ENCODE assay signal across 20 cellular contexts in the genomic region with DNA sequence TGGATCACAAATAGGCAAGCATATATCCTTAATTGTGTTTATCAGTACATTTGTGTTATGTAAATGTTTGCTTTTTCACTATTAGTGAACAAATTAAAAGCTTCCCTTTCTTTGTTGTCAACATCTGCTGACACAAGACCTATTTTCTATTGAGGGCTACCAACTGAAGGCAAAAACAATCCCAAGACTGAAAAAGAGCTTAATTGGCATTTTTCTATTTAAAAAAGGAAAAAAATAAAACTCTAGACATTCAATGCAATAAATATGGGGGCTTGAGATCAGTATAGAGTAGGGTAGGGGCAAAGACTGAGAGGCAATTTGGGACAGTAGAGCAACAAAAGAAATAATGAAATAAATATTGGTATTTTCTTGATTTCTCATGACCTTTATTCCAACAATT. TPM values are rescaled to one million over a fixed set of nuclear protein-coding genes. Genes with fewer than 3 reads are reported as not detected.
DNase-seq lines count a peak whose midpoint lies in the region; ATAC-seq and TF ChIP-seq lines count a peak whose summit lies in the region.
"Had no signal": no experiment of that assay in that cellular context is flagged by ENCODE, and none has a peak within 500 bp of the region (broad histone marks: within the 10 kb centered on the region; RNA-seq: fewer than 3 reads in every experiment).

No MANE protein-coding gene starts in this region.

- H3K23ac ChIP-seq in IMR-90 (ENCODE audit: low read depth, low read length) (no peak overlapping the region), mesenchymal stem cell (ENCODE audit: low read length in 2 of 2) (no peak overlapping the region)

- POLR2A ChIA-PET in IMR-90 (lab: Charles Lee; ENCODE audit: unreplicated experiment): no interaction called here
- POLR2A ChIA-PET in naive thymus-derived CD8-positive, alpha-beta T cell (lab: Charles Lee): interaction anchor here (0.5 to 0.6 kb wide), 2 partner anchors 11 to 611 kb away, joined by 3 to 6 read pairs; no protein-coding TSS in a partner anchor

- H3K9me3 ChIP-seq in IMR-90 (ENCODE audit: control insufficient read depth, insufficient read depth, low read length) (no peaks in the 10 kb centered on the region), mesenchymal stem cell (ENCODE audit: control insufficient read depth, low read length) (no peaks in the 10 kb centered on the region)
- H3K9me3 ChIP-seq: BLaER1 treated with 17β-estradiol and CSF1 and Interleukin-3, amounts not matched to agents 10 nM and 100 nM had no signal

- H3K9ac ChIP-seq in IMR-90 (ENCODE audit: low read depth, low read length) (no peak overlapping the region), mesenchymal stem cell (ENCODE audit: low read length) (peak overlapping the region; percentile 83)
- H3K9ac ChIP-seq: BLaER1 treated with 17β-estradiol and CSF1 and Interleukin-3, amounts not matched to agents 10 nM and 100 nM had no signal

- H3K27me3 ChIP-seq in IMR-90 (ENCODE audit: control insufficient read depth, insufficient read depth, low read length) (no peaks in the 10 kb centered on the region), mesenchymal stem cell (ENCODE audit: control insufficient read depth in 1 of 2, insufficient read depth in 1 of 2, low read length in 2 of 2) (no peaks in the 10 kb centered on the region)
- H3K27me3 ChIP-seq: BLaER1 treated with 17β-estradiol and CSF1 and Interleukin-3, amounts not matched to agents 10 nM and 100 nM had no signal

- CTCF ChIA-PET in IMR-90 (lab: Yijun Ruan, JAX): no interaction called here

- no peak overlapping the region for H3K27ac ChIP-seq in IMR-90 (ENCODE audit: insufficient read depth, low read length)
- H3K27ac ChIP-seq in epithelial cell of prostate: peak overlapping the region; percentile 72
- no peak overlapping the region for H3K27ac ChIP-seq in mesenchymal stem cell (ENCODE audit: low read length, poor library complexity, severe bottlenecking)
- H3K27ac ChIP-seq: 22Rv1 had no signal

- H3K9me3 Mint-ChIP-seq in naive thymus-derived CD8-positive, alpha-beta T cell: no peaks in the 10 kb centered on the region
- H3K9me3 Mint-ChIP-seq: CD8-positive, alpha-beta T cell; H9; IgD-negative memory B cell had no signal

- DNase-seq in NCI-H748 (lab: John Stamatoyannopoulos, UW; ENCODE audit: unreplicated experiment) (peak; percentile 6), NCI-H748 treated with DMSO at 0.1 percent for 48 hours (lab: John Stamatoyannopoulos, UW) (no peak), IMR-90 (no peak), epithelial cell of prostate (ENCODE audit: low read depth, low spot score) (no peak), mesenchymal stem cell (no peak)
- no peak for DNase-seq in naive thymus-derived CD8-positive, alpha-beta T cell
- no peak for DNase-seq in activated effector memory CD4-positive, alpha-beta T cell treated with anti-CD3 and anti-CD28 coated beads, Interleukin-2, amount 50 U/mL, for 16 hours
- DNase-seq: Calu3; CD8-positive, alpha-beta T cell; DMS79 treated with DMSO at 0.1 percent for 48 hours; H9 had no signal

- no peak overlapping the region for H3K4ac ChIP-seq in IMR-90 (ENCODE audit: low read depth, low read length)
- H3K4ac ChIP-seq in mesenchymal stem cell (ENCODE audit: low read depth in 1 of 2, low read length in 2 of 2): no peak overlapping the region

- H2BK20ac ChIP-seq in IMR-90 (ENCODE audit: low read depth, low read length): no peak overlapping the region

- H3K14ac ChIP-seq in IMR-90 (replicated peaks; ENCODE audit: low read depth, low read length) (no peak overlapping the region), mesenchymal stem cell (ENCODE audit: low read length in 2 of 2) (no peak overlapping the region)

- H3K4me1 ChIP-seq in IMR-90 (ENCODE audit: control insufficient read depth, insufficient read depth, low read length) (peaks cover 8% of the 10 kb centered on the region), mesenchymal stem cell (ENCODE audit: control insufficient read depth, insufficient read depth, low read depth, low read length) (peaks cover 9% of the 10 kb centered on the region)

- no peaks in the 10 kb centered on the region for H3K27me3 Mint-ChIP-seq in naive thymus-derived CD8-positive, alpha-beta T cell
- H3K27me3 Mint-ChIP-seq: B cell, IgD-negative memory B cell had no signal

- TF ChIP-seq CTCF in IMR-90 (conservative IDR thresholded peaks at IDR 0.05; ENCODE audit: low read depth, low read length): no peak

- no peak overlapping the region for H3K27ac Mint-ChIP-seq in naive thymus-derived CD8-positive, alpha-beta T cell
- H3K27ac Mint-ChIP-seq: B cell; CD8-positive, alpha-beta T cell; IgD-negative memory B cell had no signal

- intact Hi-C loops in IMR-90 (cut with micrococcal nuclease): no loop called here

- H3K56ac ChIP-seq in IMR-90 (ENCODE audit: extremely low read depth, insufficient read depth, low read length): no peak overlapping the region

- dilution Hi-C loops in IMR-90 (cut with HindIII; ENCODE audit: low sequenced_read_pairs, unreplicated experiment): no loop called here

- H3K4me3 ChIP-seq in IMR-90 (ENCODE audit: insufficient read depth, low read depth, low read length): no peak overlapping the region
- peak overlapping the region in 1 of 2 experiments; percentile 7 for H3K4me3 ChIP-seq in mesenchymal stem cell (ENCODE audit: insufficient read depth in 1 of 2, low read depth in 1 of 2, low read length in 2 of 2)
- H3K4me3 ChIP-seq: BLaER1 treated with 17β-estradiol and CSF1 and Interleukin-3, amounts not matched to agents 10 nM and 100 nM; GM12878 had no signal

- no TSS peak for BruUV-seq in IMR-90 (replicated peaks; lab: Mats Ljungman, UMichigan)

- H2BK15ac ChIP-seq in IMR-90 (ENCODE audit: low read depth, low read length) (no peak overlapping the region), mesenchymal stem cell (ENCODE audit: low read depth, poor library complexity, severe bottlenecking) (no peak overlapping the region)

- H2BK5ac ChIP-seq in IMR-90 (ENCODE audit: low read depth, low read length, poor library complexity, severe bottlenecking) (no peak overlapping the region), mesenchymal stem cell (ENCODE audit: low read depth, low read length, poor library complexity, severe bottlenecking) (no peak overlapping the region)

- H4K8ac ChIP-seq in IMR-90 (ENCODE audit: low read depth in 2 of 2, low read length in 2 of 2) (no peak overlapping the region), mesenchymal stem cell (ENCODE audit: low read length) (no peak overlapping the region)

- peaks cover 4 to 15% (median 7%) of the 10 kb centered on the region in 3 donors for H3K36me3 Mint-ChIP-seq in naive thymus-derived CD8-positive, alpha-beta T cell

- H2AK5ac ChIP-seq in IMR-90 (ENCODE audit: low read depth, low read length): no peak overlapping the region
- no peak overlapping the region for H2AK5ac ChIP-seq in mesenchymal stem cell (ENCODE audit: low read length, severe bottlenecking)

- H3K4me2 ChIP-seq in IMR-90 (ENCODE audit: low read depth, low read length) (no peak overlapping the region), mesenchymal stem cell (ENCODE audit: low read length, poor library complexity, severe bottlenecking) (no peak overlapping the region)

- H2BK120ac ChIP-seq in IMR-90 (ENCODE audit: low read depth, low read length) (no peak overlapping the region), mesenchymal stem cell (ENCODE audit: low read depth, low read length) (no peak overlapping the region)

- no peak overlapping the region for H3K4me3 Mint-ChIP-seq in naive thymus-derived CD8-positive, alpha-beta T cell
- H3K4me3 Mint-ChIP-seq: B cell; CD8-positive, alpha-beta T cell; H9; IgD-negative memory B cell had no signal

- no peaks in the 10 kb centered on the region for H4K20me1 ChIP-seq in IMR-90 (ENCODE audit: insufficient read depth, low read length)
- H4K20me1 ChIP-seq: BLaER1 treated with 17β-estradiol and CSF1 and Interleukin-3, amounts not matched to agents 10 nM and 100 nM had no signal

- no peak overlapping the region for H4K91ac ChIP-seq in IMR-90 (ENCODE audit: insufficient read depth, low read depth, low read length)
- no peak overlapping the region for H4K91ac ChIP-seq in mesenchymal stem cell (ENCODE audit: low read length)

- TF ChIP-seq POLR2A in IMR-90 (IDR thresholded peaks at IDR 0.05; ENCODE audit: low read depth, low read length): no peak

- H3K79me1 ChIP-seq in IMR-90 (ENCODE audit: low read depth in 1 of 2, low read length in 2 of 2) (peaks cover 8 to 27% of the 10 kb centered on the region in 2 experiments), mesenchymal stem cell (replicated peaks; ENCODE audit: low read length, poor library complexity, severe bottlenecking) (peaks cover 11% of the 10 kb centered on the region)

- no peak for TF ChIP-seq RAD21 in IMR-90 (IDR thresholded peaks at IDR 0.05; ENCODE audit: low read length)

- H2AK9ac ChIP-seq in IMR-90 (replicated peaks; ENCODE audit: low read depth, low read length, poor library complexity): no peak overlapping the region

- H3K36me3 ChIP-seq in IMR-90 (ENCODE audit: control insufficient read depth, insufficient read depth, low read length) (peaks cover 11% of the 10 kb centered on the region), mesenchymal stem cell (ENCODE audit: control insufficient read depth in 1 of 2, insufficient read depth in 2 of 2, low read depth in 1 of 2, low read length in 2 of 2) (peaks cover 0 to 31% of the 10 kb centered on the region in 2 experiments)

- H2AFZ ChIP-seq in IMR-90 (replicated peaks; ENCODE audit: low read length, poor library complexity): no peak overlapping the region
- no peak overlapping the region for H2AFZ ChIP-seq in mesenchymal stem cell (ENCODE audit: low read depth, low read length)

- H3K18ac ChIP-seq in IMR-90 (ENCODE audit: low read depth, low read length) (no peak overlapping the region), mesenchymal stem cell (ENCODE audit: low read depth in 1 of 2, low read length in 2 of 2) (no peak overlapping the region)

- peaks cover 14% of the 10 kb centered on the region; the same call in 1 of the 2 replicates for H3K9me1 ChIP-seq in IMR-90 (ENCODE audit: insufficient read depth, low read length)

- ATAC-seq in IMR-90 (ENCODE audit: low read depth) (no peak), HG02970 (IDR thresholded peaks at IDR 0.05; ENCODE audit: low FRiP score, unreplicated experiment) (no peak)
- ATAC-seq in naive thymus-derived CD8-positive, alpha-beta T cell: no peak
- ATAC-seq: CD8-positive, alpha-beta T cell; GM12878 had no signal

- in situ Hi-C loops in IMR-90 (cut with MboI; ENCODE audit: low sequenced_read_pairs): no loop called here

- no peak overlapping the region for H4K5ac ChIP-seq in IMR-90 (ENCODE audit: low read depth, low read length)

- H2BK12ac ChIP-seq in mesenchymal stem cell (ENCODE audit: low read length in 2 of 2): no peak overlapping the region

- H3K4me1 Mint-ChIP-seq in naive thymus-derived CD8-positive, alpha-beta T cell: no peaks in the 10 kb centered on the region
- H3K4me1 Mint-ChIP-seq: B cell, IgD-negative memory B cell had no signal

RNA-seq across cellular contexts. Expression of a gene that starts 24.2 kb away (rescaled TPM):
- 0.18 TPM in 1 of 2 replicates, not detected in the other for total RNA-seq in IMR-90 (2012; rRNA removed)
- polyA plus RNA-seq in IMR-90 (2012; rRNA removed): not detected in 2 replicates
- 0.13 TPM in 1 of 2 replicates, not detected in the other for polyA plus RNA-seq in IMR-90 (2012; cell fraction: cytosol; rRNA removed)
- not detected in 2 replicates for polyA plus RNA-seq in IMR-90 (2012; cell fraction: nucleus; rRNA removed; ENCODE audit: low replicate concordance)
- polyA plus RNA-seq in mesenchymal stem cell (2013, experiment 1 of 2): 2.8 TPM
- polyA plus RNA-seq in mesenchymal stem cell (2013, experiment 2 of 2): 2.5 TPM
- 1 to 10 TPM in 1 of 2 experiments, under 1 TPM in 1; 0.70 to 1.3 TPM for total RNA-seq in naive thymus-derived CD8-positive, alpha-beta T cell
- polyA plus RNA-seq in naive thymus-derived CD8-positive, alpha-beta T cell: not detected
- total RNA-seq: A673, Calu3, H1, H9 had no signal
- polyA plus RNA-seq: H1, IgD-negative memory B cell had no signal

RNA-seq across cellular contexts. Expression of a gene that starts 41.1 kb away (rescaled TPM):
- under 0.01 TPM in 2 replicates for total RNA-seq in IMR-90 (2012; rRNA removed)
- 0.17 and 0.24 TPM in 2 replicates for polyA plus RNA-seq in IMR-90 (2012; rRNA removed)
- polyA plus RNA-seq in IMR-90 (2012; cell fraction: cytosol; rRNA removed): 0.02 and 0.05 TPM in 2 replicates
- polyA plus RNA-seq in IMR-90 (2012; cell fraction: nucleus; rRNA removed; ENCODE audit: low replicate concordance): 0.09 TPM in 1 of 2 replicates, not detected in the other
- polyA plus RNA-seq in mesenchymal stem cell (2013, experiment 1 of 2): 4.1 TPM
- polyA plus RNA-seq in mesenchymal stem cell (2013, experiment 2 of 2): 4.2 TPM
- total RNA-seq in naive thymus-derived CD8-positive, alpha-beta T cell: 100 to 1,000 TPM; 146 to 159 TPM
- 10 to 100 TPM; 69.5 to 82.1 (median 79.7) TPM for polyA plus RNA-seq in naive thymus-derived CD8-positive, alpha-beta T cell
- total RNA-seq: Calu3, G401, H1, H9 had no signal
- polyA plus RNA-seq: H1 had no signal

RNA-seq across cellular contexts. Expression of a gene that starts 48.6 kb away (rescaled TPM):
- total RNA-seq in IMR-90 (2012; rRNA removed): 0.90 and 1.7 TPM in 2 replicates
- polyA plus RNA-seq in IMR-90 (2012; rRNA removed): 0.40 and 0.50 TPM in 2 replicates
- 0.02 TPM in 1 of 2 replicates, not detected in the other for polyA plus RNA-seq in IMR-90 (2012; cell fraction: cytosol; rRNA removed)
- polyA plus RNA-seq in IMR-90 (2012; cell fraction: nucleus; rRNA removed; ENCODE audit: low replicate concordance): 0.09 TPM in 1 of 2 replicates, not detected in the other
- polyA plus RNA-seq in mesenchymal stem cell (2013, experiment 1 of 2): 1.6 TPM
- polyA plus RNA-seq in mesenchymal stem cell (2013, experiment 2 of 2): 1.5 TPM
- total RNA-seq in naive thymus-derived CD8-positive, alpha-beta T cell: 100 to 1,000 TPM; 113 to 119 TPM
- polyA plus RNA-seq in naive thymus-derived CD8-positive, alpha-beta T cell: 10 to 100 TPM; 44.3 to 57.0 (median 53.3) TPM
- total RNA-seq: A673, Calu3, G401, H1, H9 had no signal
- polyA plus RNA-seq: H1 had no signal

Comparison
In these comparisons a context has a peak if more than half of its experiments do, and no peak if none do; other contexts are left out.
1. RNA of a gene that starts 41.1 kb away (total RNA-seq): 146 to 159 TPM in naive thymus-derived CD8-positive, alpha-beta T cell; under 0.01 TPM in IMR-90; every median in the first group is over 100 times any median in the second.
2. RNA of a gene that starts 48.6 kb away (total RNA-seq): 113 to 119 TPM in naive thymus-derived CD8-positive, alpha-beta T cell; 0.90 to 1.7 TPM in IMR-90; every median in the first group is over 10 times any median in the second.